ENCODE assay signal across 15 cellular contexts in genomic region chr2:7670905-7671304, GRCh38.
A peak's percentile ranks its signal among the peaks of the same experiment; 100 is the strongest.
DNase-seq lines count a peak whose midpoint lies in the region; ATAC-seq and TF ChIP-seq lines count a peak whose summit lies in the region.
"Had no signal": no experiment of that assay in that cellular context is flagged by ENCODE, and none has a peak within 500 bp of the region (broad histone marks: within the 10 kb centered on the region; RNA-seq: fewer than 3 reads in every experiment).

No MANE protein-coding gene starts in this region.

- DNase-seq in AG10803 (ENCODE audit: low read depth) (peak; percentile 58), immature natural killer cell (no peak), WERI-Rb-1 (no peak), NCI-H510A treated with DMSO at 0.1 percent for 48 hours (lab: John Stamatoyannopoulos, UW) (no peak), NCI-H526 treated with DMSO at 0.1 percent for 48 hours (lab: John Stamatoyannopoulos, UW) (no peak)
- no peak for DNase-seq in activated T-helper 2 cell treated with anti-CD3 and anti-CD28 coated beads, Interferon-gamma antibody, Interleukin-2, Interleukin-4, amounts not matched to agents 10 μg/mL and 5 μg/mL and 100 μg/mL, durations not matched to agents 14 hours and 24 hours and 36 hours (ENCODE audit: low spot score)
- DNase-seq: activated naive CD4-positive, alpha-beta T cell treated with anti-CD3 and anti-CD28 coated beads, Interleukin-2, amount 10 ng/mL, durations not matched to agents 7 days and 5 days; effector CD4-positive, alpha-beta T cell; NCI-H1092 treated with DMSO at 0.1 percent for 48 hours; stimulated activated CD4-positive, alpha-beta T cell treated with anti-CD3 and anti-CD28 coated beads, Interleukin-12 subunit alpha, Interleukin-12 subunit beta, amount 100 ng/mL, for 4 hours; stomach had no signal

- H3K9me3 ChIP-seq in DOHH2 (ENCODE audit: control insufficient read depth, insufficient read depth, low read length) (peaks cover 15% of the 10 kb centered on the region; the same call in 1 of the 2 replicates), WERI-Rb-1 (ENCODE audit: severe bottlenecking) (peaks cover 3% of the 10 kb centered on the region)
- H3K9me3 ChIP-seq: SJSA1 had no signal

- H3K79me2 ChIP-seq in DOHH2 (ENCODE audit: control insufficient read depth, low read length) = no peaks in the 10 kb centered on the region

- H3F3A ChIP-seq in DOHH2 (ENCODE audit: control insufficient read depth, insufficient read depth) = no peaks in the 10 kb centered on the region; the same call in 1 of the 2 replicates

- ATAC-seq in GM19328 (IDR thresholded peaks at IDR 0.05; ENCODE audit: unreplicated experiment) = no peak

- H3K4me3 ChIP-seq in AG10803 (ENCODE audit: low read length) = no peak overlapping the region
- H3K4me3 ChIP-seq in DOHH2 (ENCODE audit: low read length) = no peak overlapping the region
- H3K4me3 ChIP-seq in WERI-Rb-1 (ENCODE audit: low read depth, low read length) = no peak overlapping the region
- H3K4me3 ChIP-seq: SJSA1, stomach had no signal

- TF ChIP-seq CTCF in AG10803 (conservative IDR thresholded peaks at IDR 0.05; ENCODE audit: low read length) (no peak), DOHH2 (IDR thresholded peaks at IDR 0.05; ENCODE audit: low read depth, low read length, poor library complexity, severe bottlenecking) (no peak), WERI-Rb-1 (IDR thresholded peaks at IDR 0.05; ENCODE audit: low read depth, low read length) (no peak)

- H3K4me2 ChIP-seq in DOHH2 (ENCODE audit: low read length) = peak overlapping the region; percentile 30

- H3K27me3 ChIP-seq in DOHH2 (ENCODE audit: control insufficient read depth, low read length) (no peaks in the 10 kb centered on the region), WERI-Rb-1 (ENCODE audit: insufficient read depth, low read depth, severe bottlenecking) (no peaks in the 10 kb centered on the region)
- H3K27me3 ChIP-seq: SJSA1, stomach had no signal

- no peaks in the 10 kb centered on the region for H3K27me3 Mint-ChIP-seq in activated T-helper 2 cell treated with anti-CD3 and anti-CD28 coated beads, Interferon-gamma antibody, Interleukin-2, Interleukin-4, amounts not matched to agents 10 μg/mL and 5 μg/mL and 100 μg/mL, durations not matched to agents 14 hours and 24 hours and 36 hours (ENCODE audit: low read depth)
- H3K27me3 Mint-ChIP-seq in immature natural killer cell (ENCODE audit: low read depth in 3 of 3) = peaks cover 0 to 7% (median 0%) of the 10 kb centered on the region in 3 donors
- H3K27me3 Mint-ChIP-seq: activated naive CD4-positive, alpha-beta T cell treated with anti-CD3 and anti-CD28 coated beads, Interleukin-2, amount 10 ng/mL, durations not matched to agents 7 days and 5 days; B cell had no signal

- intact Hi-C loops in activated T-helper 2 cell treated with anti-CD3 and anti-CD28 coated beads, Interferon-gamma antibody, Interleukin-2, Interleukin-4, amounts not matched to agents 10 μg/mL and 5 μg/mL and 100 μg/mL, durations not matched to agents 14 hours and 24 hours and 36 hours (cut with micrococcal nuclease) = loop anchor here (2.0 to 10.0 kb wide), 7 partner anchors 50 to 874 kb away; no protein-coding TSS in a partner anchor

- peaks cover 59% of the 10 kb centered on the region for H3K4me1 ChIP-seq in DOHH2 (ENCODE audit: control insufficient read depth, low read length)
- H3K4me1 ChIP-seq: SJSA1 had no signal

- H3K27ac ChIP-seq in DOHH2 (ENCODE audit: low read depth, low read length) (peak overlapping the region; percentile 36), WERI-Rb-1 (no peak overlapping the region)
- H3K27ac ChIP-seq: SJSA1 had no signal

- peaks cover 65% of the 10 kb centered on the region for H3K36me3 Mint-ChIP-seq in activated T-helper 2 cell treated with anti-CD3 and anti-CD28 coated beads, Interferon-gamma antibody, Interleukin-2, Interleukin-4, amounts not matched to agents 10 μg/mL and 5 μg/mL and 100 μg/mL, durations not matched to agents 14 hours and 24 hours and 36 hours (ENCODE audit: low read depth)
- no peaks in the 10 kb centered on the region for H3K36me3 Mint-ChIP-seq in immature natural killer cell

- H3K9me3 Mint-ChIP-seq in activated T-helper 2 cell treated with anti-CD3 and anti-CD28 coated beads, Interferon-gamma antibody, Interleukin-2, Interleukin-4, amounts not matched to agents 10 μg/mL and 5 μg/mL and 100 μg/mL, durations not matched to agents 14 hours and 24 hours and 36 hours = peaks cover 33% of the 10 kb centered on the region
- peaks cover 0 to 6% (median 0%) of the 10 kb centered on the region in 6 donors for H3K9me3 Mint-ChIP-seq in immature natural killer cell
- H3K9me3 Mint-ChIP-seq: activated naive CD4-positive, alpha-beta T cell treated with anti-CD3 and anti-CD28 coated beads, Interleukin-2, amount 10 ng/mL, durations not matched to agents 7 days and 5 days had no signal

- H3K36me3 ChIP-seq in DOHH2 (ENCODE audit: control insufficient read depth, low read length) = no peaks in the 10 kb centered on the region; the same call in 1 of the 2 replicates
- H3K36me3 ChIP-seq in WERI-Rb-1 = no peaks in the 10 kb centered on the region
- H3K36me3 ChIP-seq: SJSA1, stomach had no signal

- H3K4me3 Mint-ChIP-seq in activated T-helper 2 cell treated with anti-CD3 and anti-CD28 coated beads, Interferon-gamma antibody, Interleukin-2, Interleukin-4, amounts not matched to agents 10 μg/mL and 5 μg/mL and 100 μg/mL, durations not matched to agents 14 hours and 24 hours and 36 hours (ENCODE audit: low read depth) = peak overlapping the region; percentile 55
- H3K4me3 Mint-ChIP-seq in immature natural killer cell = peak overlapping the region in 2 of 5 donors; percentile 32 to 40
- H3K4me3 Mint-ChIP-seq: activated naive CD4-positive, alpha-beta T cell treated with anti-CD3 and anti-CD28 coated beads, Interleukin-2, amount 10 ng/mL, durations not matched to agents 7 days and 5 days; B cell had no signal

- H4K20me1 ChIP-seq in DOHH2 (ENCODE audit: control insufficient read depth, insufficient read depth, low read depth, low read length) = no peaks in the 10 kb centered on the region

- peak overlapping the region; percentile 97 for H3K27ac Mint-ChIP-seq in activated T-helper 2 cell treated with anti-CD3 and anti-CD28 coated beads, Interferon-gamma antibody, Interleukin-2, Interleukin-4, amounts not matched to agents 10 μg/mL and 5 μg/mL and 100 μg/mL, durations not matched to agents 14 hours and 24 hours and 36 hours
- H3K27ac Mint-ChIP-seq in immature natural killer cell = peak overlapping the region in 4 of 6 donors; percentile 67 to 91 (median 72)
- H3K27ac Mint-ChIP-seq: B cell had no signal

- H3K9me2 ChIP-seq in DOHH2 (replicated peaks; ENCODE audit: control insufficient read depth, low read length) = no peaks in the 10 kb centered on the region

- H3K4me1 Mint-ChIP-seq in activated T-helper 2 cell treated with anti-CD3 and anti-CD28 coated beads, Interferon-gamma antibody, Interleukin-2, Interleukin-4, amounts not matched to agents 10 μg/mL and 5 μg/mL and 100 μg/mL, durations not matched to agents 14 hours and 24 hours and 36 hours (ENCODE audit: low read depth) = peaks cover 65% of the 10 kb centered on the region
- peaks cover 25 to 34% of the 10 kb centered on the region in 2 donors for H3K4me1 Mint-ChIP-seq in immature natural killer cell
- H3K4me1 Mint-ChIP-seq: B cell had no signal
